ENCODE assay signal across 2 cellular contexts in the genomic region with DNA sequence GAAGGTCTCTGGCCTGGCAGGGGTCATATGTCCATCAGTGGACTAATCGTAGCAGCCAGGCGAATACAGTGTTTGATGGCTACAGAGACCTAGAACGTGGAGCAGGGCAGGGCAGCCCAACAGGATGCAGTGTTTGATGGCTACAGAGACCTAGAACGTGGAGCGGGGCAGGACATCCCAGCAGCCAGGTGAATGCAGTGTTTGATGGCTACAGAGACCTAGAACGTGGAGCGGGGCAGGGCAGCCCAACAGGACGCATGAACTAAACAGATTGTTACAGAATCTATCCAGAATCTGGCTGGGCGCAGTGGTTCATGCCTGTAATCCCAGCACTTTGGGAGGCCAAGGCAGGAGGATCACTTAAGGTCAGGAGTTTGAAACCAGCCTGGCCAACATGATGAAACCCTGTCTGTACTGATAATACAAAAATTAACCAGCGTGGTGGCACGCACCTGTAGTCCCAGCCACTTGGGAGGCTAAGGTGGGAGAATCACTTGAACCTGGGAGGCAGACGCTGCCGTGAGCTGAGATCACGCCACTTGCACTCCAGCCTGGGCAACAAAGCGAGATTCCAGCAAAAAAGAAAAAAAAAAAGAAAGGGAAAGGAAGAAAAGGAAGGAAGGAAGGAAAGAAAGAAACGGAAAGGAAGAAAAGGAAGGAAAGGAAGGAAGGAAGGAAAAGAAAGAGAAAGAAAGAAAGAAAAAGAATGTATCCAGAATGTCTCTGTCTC.
TF ChIP-seq lines count a peak whose summit lies in the region.

No MANE protein-coding gene starts in this region.

TF ChIP-seq in GM12878, 131 proteins besides CTCF, POLR2A, EP300 and RAD21 (continues in another document):
- TF ChIP-seq, protein P1, sequence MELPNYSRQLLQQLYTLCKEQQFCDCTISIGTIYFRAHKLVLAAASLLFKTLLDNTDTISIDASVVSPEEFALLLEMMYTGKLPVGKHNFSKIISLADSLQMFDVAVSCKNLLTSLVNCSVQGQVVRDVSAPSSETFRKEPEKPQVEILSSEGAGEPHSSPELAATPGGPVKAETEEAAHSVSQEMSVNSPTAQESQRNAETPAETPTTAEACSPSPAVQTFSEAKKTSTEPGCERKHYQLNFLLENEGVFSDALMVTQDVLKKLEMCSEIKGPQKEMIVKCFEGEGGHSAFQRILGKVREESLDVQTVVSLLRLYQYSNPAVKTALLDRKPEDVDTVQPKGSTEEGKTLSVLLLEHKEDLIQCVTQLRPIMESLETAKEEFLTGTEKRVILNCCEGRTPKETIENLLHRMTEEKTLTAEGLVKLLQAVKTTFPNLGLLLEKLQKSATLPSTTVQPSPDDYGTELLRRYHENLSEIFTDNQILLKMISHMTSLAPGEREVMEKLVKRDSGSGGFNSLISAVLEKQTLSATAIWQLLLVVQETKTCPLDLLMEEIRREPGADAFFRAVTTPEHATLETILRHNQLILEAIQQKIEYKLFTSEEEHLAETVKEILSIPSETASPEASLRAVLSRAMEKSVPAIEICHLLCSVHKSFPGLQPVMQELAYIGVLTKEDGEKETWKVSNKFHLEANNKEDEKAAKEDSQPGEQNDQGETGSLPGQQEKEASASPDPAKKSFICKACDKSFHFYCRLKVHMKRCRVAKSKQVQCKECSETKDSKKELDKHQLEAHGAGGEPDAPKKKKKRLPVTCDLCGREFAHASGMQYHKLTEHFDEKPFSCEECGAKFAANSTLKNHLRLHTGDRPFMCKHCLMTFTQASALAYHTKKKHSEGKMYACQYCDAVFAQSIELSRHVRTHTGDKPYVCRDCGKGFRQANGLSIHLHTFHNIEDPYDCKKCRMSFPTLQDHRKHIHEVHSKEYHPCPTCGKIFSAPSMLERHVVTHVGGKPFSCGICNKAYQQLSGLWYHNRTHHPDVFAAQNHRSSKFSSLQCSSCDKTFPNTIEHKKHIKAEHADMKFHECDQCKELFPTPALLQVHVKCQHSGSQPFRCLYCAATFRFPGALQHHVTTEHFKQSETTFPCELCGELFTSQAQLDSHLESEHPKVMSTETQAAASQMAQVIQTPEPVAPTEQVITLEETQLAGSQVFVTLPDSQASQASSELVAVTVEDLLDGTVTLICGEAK (IDR thresholded peaks at IDR 0.05; ENCODE audit: borderline replicate concordance), result no peak
- TF ChIP-seq, protein P2, sequence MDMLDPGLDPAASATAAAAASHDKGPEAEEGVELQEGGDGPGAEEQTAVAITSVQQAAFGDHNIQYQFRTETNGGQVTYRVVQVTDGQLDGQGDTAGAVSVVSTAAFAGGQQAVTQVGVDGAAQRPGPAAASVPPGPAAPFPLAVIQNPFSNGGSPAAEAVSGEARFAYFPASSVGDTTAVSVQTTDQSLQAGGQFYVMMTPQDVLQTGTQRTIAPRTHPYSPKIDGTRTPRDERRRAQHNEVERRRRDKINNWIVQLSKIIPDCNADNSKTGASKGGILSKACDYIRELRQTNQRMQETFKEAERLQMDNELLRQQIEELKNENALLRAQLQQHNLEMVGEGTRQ (IDR thresholded peaks at IDR 0.05; ENCODE audit: borderline replicate concordance, low read depth, low read length), result no peak
- TF ChIP-seq TCF3 (IDR thresholded peaks at IDR 0.05; ENCODE audit: borderline replicate concordance, insufficient read depth, low read depth, low read length) (no peak), CBX3 (IDR thresholded peaks at IDR 0.05; ENCODE audit: borderline replicate concordance, low read depth) (no peak), GABPA (IDR thresholded peaks at IDR 0.05; ENCODE audit: low read depth) (no peak), RBBP5 (conservative IDR thresholded peaks at IDR 0.05) (no peak), CHD4 (IDR thresholded peaks at IDR 0.05) (no peak), SREBF1 (IDR thresholded peaks at IDR 0.05; ENCODE audit: low read length) (no peak)
- TF ChIP-seq, protein P3, sequence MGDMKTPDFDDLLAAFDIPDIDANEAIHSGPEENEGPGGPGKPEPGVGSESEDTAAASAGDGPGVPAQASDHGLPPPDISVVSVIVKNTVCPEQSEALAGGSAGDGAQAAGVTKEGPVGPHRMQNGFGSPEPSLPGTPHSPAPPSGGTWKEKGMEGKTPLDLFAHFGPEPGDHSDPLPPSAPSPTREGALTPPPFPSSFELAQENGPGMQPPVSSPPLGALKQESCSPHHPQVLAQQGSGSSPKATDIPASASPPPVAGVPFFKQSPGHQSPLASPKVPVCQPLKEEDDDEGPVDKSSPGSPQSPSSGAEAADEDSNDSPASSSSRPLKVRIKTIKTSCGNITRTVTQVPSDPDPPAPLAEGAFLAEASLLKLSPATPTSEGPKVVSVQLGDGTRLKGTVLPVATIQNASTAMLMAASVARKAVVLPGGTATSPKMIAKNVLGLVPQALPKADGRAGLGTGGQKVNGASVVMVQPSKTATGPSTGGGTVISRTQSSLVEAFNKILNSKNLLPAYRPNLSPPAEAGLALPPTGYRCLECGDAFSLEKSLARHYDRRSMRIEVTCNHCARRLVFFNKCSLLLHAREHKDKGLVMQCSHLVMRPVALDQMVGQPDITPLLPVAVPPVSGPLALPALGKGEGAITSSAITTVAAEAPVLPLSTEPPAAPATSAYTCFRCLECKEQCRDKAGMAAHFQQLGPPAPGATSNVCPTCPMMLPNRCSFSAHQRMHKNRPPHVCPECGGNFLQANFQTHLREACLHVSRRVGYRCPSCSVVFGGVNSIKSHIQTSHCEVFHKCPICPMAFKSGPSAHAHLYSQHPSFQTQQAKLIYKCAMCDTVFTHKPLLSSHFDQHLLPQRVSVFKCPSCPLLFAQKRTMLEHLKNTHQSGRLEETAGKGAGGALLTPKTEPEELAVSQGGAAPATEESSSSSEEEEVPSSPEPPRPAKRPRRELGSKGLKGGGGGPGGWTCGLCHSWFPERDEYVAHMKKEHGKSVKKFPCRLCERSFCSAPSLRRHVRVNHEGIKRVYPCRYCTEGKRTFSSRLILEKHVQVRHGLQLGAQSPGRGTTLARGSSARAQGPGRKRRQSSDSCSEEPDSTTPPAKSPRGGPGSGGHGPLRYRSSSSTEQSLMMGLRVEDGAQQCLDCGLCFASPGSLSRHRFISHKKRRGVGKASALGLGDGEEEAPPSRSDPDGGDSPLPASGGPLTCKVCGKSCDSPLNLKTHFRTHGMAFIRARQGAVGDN (IDR thresholded peaks at IDR 0.05), result no peak
- TF ChIP-seq, protein P4, sequence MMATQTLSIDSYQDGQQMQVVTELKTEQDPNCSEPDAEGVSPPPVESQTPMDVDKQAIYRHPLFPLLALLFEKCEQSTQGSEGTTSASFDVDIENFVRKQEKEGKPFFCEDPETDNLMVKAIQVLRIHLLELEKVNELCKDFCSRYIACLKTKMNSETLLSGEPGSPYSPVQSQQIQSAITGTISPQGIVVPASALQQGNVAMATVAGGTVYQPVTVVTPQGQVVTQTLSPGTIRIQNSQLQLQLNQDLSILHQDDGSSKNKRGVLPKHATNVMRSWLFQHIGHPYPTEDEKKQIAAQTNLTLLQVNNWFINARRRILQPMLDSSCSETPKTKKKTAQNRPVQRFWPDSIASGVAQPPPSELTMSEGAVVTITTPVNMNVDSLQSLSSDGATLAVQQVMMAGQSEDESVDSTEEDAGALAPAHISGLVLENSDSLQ (IDR thresholded peaks at IDR 0.05), result no peak

TF ChIP-seq in HEK293T, 16 proteins besides CTCF, POLR2A, EP300 and RAD21:
- TF ChIP-seq, protein P4 (IDR thresholded peaks at IDR 0.05), result no peak
- TF ChIP-seq SP1 (IDR thresholded peaks at IDR 0.05) (no peak), SUZ12 (IDR thresholded peaks at IDR 0.05) (no peak)
TF ChIP-seq in HEK293T: peak in this region for 0.
